1 cellular context compared by ENCODE assay signal in the genomic region with DNA sequence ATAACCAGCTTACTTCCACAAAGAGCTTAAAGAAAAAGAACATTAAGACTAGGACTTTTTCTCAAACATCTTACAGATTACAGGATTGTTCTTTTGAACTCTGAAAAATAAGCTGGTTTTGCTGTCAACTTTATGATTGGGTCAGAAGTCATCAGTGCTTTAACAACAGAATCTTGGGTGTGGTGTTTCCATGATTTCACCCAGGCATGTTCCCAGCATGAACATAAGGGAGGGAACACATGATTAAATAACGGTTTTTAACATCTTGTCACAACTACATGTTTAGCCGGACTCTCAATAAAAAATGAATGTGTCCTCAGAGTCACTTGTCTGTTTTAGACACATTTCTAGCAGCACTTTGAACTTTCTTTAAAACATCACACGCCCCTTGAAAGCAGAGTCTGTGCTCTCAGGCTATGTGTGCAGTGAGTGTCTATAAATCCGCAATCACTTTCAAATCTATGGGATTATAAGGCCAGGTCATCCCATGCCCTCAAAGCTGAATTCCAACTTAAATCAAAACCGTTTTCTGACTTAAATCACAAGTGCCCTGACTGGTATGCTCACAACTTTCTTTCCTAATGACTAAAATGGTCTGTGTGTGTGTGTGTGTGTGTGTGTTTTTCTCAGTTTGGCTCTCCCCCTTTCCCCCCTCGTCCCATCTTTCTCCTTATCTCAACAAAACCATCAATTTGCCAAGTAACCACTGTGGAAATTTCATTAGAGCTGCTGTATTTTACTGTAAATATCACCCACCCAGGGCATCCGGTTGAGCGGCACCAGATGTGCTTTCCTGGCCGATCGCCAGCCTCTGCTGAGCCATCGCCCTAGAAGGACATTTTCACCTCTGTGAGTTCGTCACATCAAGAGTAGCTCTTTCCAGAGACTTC.
TF ChIP-seq lines count a peak whose summit lies in the region.

No MANE protein-coding gene starts in this region.

TF ChIP-seq in K562, 482 proteins besides CTCF, POLR2A, EP300 and RAD21 (continued from another document and continues in another):
- TF ChIP-seq, protein P1, sequence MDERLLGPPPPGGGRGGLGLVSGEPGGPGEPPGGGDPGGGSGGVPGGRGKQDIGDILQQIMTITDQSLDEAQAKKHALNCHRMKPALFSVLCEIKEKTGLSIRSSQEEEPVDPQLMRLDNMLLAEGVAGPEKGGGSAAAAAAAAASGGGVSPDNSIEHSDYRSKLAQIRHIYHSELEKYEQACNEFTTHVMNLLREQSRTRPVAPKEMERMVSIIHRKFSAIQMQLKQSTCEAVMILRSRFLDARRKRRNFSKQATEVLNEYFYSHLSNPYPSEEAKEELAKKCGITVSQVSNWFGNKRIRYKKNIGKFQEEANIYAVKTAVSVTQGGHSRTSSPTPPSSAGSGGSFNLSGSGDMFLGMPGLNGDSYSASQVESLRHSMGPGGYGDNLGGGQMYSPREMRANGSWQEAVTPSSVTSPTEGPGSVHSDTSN (CRISPR knock-in tag; IDR thresholded peaks at IDR 0.05; ENCODE audit: low read depth), result no peak
- TF ChIP-seq, protein P1 (tag; conservative IDR thresholded peaks at IDR 0.05; ENCODE audit: low read depth), result peak; percentile 29; the same call in 1 of the 2 replicates
- TF ChIP-seq CBX8 (IDR thresholded peaks at IDR 0.05; ENCODE audit: borderline replicate concordance, extremely low read depth, low read depth, low read length, poor library complexity, severe bottlenecking), result no peak
- TF ChIP-seq YY1 (IDR thresholded peaks at IDR 0.05; ENCODE audit: borderline replicate concordance in 1 of 3, control insufficient read depth in 1 of 3, extremely low read depth in 1 of 3, insufficient read depth in 3 of 3, insufficient read length in 1 of 3, insufficient replicate concordance in 2 of 3, low read depth in 1 of 3, low read length in 2 of 3), result no peak
- no peak for TF ChIP-seq LEF1 (IDR thresholded peaks at IDR 0.05)
- no peak for TF ChIP-seq SETDB1 (IDR thresholded peaks at IDR 0.05; ENCODE audit: low read length)
- TF ChIP-seq ATF7 (IDR thresholded peaks at IDR 0.05), result no peak
- no peak for TF ChIP-seq HEY1 (CRISPR knock-in tag; IDR thresholded peaks at IDR 0.05; ENCODE audit: borderline replicate concordance)
- TF ChIP-seq, protein P2, sequence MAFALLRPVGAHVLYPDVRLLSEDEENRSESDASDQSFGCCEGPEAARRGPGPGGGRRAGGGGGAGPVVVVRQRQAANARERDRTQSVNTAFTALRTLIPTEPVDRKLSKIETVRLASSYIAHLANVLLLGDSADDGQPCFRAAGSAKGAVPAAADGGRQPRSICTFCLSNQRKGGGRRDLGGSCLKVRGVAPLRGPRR (CRISPR knock-in tag; IDR thresholded peaks at IDR 0.05), result no peak
- TF ChIP-seq MAZ (CRISPR knock-in tag; conservative IDR thresholded peaks at IDR 0.05 in 1 of 2, IDR thresholded peaks at IDR 0.05 in 1 of 2), result no peak; a peak in 1 of 4 replicates
- no peak for TF ChIP-seq NUFIP1 (IDR thresholded peaks at IDR 0.05; ENCODE audit: partially characterized antibody)
- TF ChIP-seq ESRRB (CRISPR knock-in tag; IDR thresholded peaks at IDR 0.05; ENCODE audit: borderline replicate concordance), result no peak
- TF ChIP-seq, protein P3, sequence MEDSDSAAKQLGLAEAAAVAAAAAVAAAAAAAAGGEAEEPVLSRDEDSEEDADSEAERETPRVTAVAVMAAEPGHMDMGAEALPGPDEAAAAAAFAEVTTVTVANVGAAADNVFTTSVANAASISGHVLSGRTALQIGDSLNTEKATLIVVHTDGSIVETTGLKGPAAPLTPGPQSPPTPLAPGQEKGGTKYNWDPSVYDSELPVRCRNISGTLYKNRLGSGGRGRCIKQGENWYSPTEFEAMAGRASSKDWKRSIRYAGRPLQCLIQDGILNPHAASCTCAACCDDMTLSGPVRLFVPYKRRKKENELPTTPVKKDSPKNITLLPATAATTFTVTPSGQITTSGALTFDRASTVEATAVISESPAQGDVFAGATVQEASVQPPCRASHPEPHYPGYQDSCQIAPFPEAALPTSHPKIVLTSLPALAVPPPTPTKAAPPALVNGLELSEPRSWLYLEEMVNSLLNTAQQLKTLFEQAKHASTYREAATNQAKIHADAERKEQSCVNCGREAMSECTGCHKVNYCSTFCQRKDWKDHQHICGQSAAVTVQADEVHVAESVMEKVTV (CRISPR knock-in tag; IDR thresholded peaks at IDR 0.05), result 0 out of 2 replicates have a peak, but pooled peaks have one; percentile 23
- no peak for TF ChIP-seq ZNF696 (CRISPR knock-in tag; conservative IDR thresholded peaks at IDR 0.05)
- no peak for TF ChIP-seq ZNF699 (CRISPR knock-in tag; IDR thresholded peaks at IDR 0.05; ENCODE audit: insufficient replicate concordance)
- no peak for TF ChIP-seq RBM17 (IDR thresholded peaks at IDR 0.05; ENCODE audit: borderline replicate concordance, low read depth, low read length)
- TF ChIP-seq, protein P4, sequence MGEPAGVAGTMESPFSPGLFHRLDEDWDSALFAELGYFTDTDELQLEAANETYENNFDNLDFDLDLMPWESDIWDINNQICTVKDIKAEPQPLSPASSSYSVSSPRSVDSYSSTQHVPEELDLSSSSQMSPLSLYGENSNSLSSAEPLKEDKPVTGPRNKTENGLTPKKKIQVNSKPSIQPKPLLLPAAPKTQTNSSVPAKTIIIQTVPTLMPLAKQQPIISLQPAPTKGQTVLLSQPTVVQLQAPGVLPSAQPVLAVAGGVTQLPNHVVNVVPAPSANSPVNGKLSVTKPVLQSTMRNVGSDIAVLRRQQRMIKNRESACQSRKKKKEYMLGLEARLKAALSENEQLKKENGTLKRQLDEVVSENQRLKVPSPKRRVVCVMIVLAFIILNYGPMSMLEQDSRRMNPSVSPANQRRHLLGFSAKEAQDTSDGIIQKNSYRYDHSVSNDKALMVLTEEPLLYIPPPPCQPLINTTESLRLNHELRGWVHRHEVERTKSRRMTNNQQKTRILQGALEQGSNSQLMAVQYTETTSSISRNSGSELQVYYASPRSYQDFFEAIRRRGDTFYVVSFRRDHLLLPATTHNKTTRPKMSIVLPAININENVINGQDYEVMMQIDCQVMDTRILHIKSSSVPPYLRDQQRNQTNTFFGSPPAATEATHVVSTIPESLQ (CRISPR knock-in tag; IDR thresholded peaks at IDR 0.05), result no peak
- TF ChIP-seq PCBP1 (IDR thresholded peaks at IDR 0.05; ENCODE audit: low read depth, low read length, poor library complexity, severe bottlenecking), result no peak
- TF ChIP-seq KLF10 (CRISPR knock-in tag; IDR thresholded peaks at IDR 0.05), result no peak
- TF ChIP-seq, protein P5, sequence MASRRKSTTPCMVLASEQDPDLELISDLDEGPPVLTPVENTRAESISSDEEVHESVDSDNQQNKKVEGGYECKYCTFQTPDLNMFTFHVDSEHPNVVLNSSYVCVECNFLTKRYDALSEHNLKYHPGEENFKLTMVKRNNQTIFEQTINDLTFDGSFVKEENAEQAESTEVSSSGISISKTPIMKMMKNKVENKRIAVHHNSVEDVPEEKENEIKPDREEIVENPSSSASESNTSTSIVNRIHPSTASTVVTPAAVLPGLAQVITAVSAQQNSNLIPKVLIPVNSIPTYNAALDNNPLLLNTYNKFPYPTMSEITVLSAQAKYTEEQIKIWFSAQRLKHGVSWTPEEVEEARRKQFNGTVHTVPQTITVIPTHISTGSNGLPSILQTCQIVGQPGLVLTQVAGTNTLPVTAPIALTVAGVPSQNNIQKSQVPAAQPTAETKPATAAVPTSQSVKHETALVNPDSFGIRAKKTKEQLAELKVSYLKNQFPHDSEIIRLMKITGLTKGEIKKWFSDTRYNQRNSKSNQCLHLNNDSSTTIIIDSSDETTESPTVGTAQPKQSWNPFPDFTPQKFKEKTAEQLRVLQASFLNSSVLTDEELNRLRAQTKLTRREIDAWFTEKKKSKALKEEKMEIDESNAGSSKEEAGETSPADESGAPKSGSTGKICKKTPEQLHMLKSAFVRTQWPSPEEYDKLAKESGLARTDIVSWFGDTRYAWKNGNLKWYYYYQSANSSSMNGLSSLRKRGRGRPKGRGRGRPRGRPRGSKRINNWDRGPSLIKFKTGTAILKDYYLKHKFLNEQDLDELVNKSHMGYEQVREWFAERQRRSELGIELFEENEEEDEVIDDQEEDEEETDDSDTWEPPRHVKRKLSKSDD (conservative IDR thresholded peaks at IDR 0.05; ENCODE audit: low read length), result no peak
- TF ChIP-seq CAMTA2 (CRISPR knock-in tag; conservative IDR thresholded peaks at IDR 0.05), result no peak
- TF ChIP-seq SAFB2 (IDR thresholded peaks at IDR 0.05; ENCODE audit: borderline replicate concordance, low read depth, low read length, severe bottlenecking), result no peak
- TF ChIP-seq SOX6 (IDR thresholded peaks at IDR 0.05), result 0 out of 2 replicates have a peak, but pooled peaks have one; percentile 23
- peak; percentile 59; the same call in 1 of the 2 replicates for TF ChIP-seq CTBP1 (IDR thresholded peaks at IDR 0.05; ENCODE audit: borderline replicate concordance)
- TF ChIP-seq FOSL1 (tag; conservative IDR thresholded peaks at IDR 0.05), result peak; percentile 47; the same call in 1 of the 2 replicates
- no peak for TF ChIP-seq FOS (IDR thresholded peaks at IDR 0.05; ENCODE audit: extremely low read depth, insufficient read length)
- TF ChIP-seq CEBPB (tag; IDR thresholded peaks at IDR 0.05), result no peak
- no peak for TF ChIP-seq CCNT2 (IDR thresholded peaks at IDR 0.05; ENCODE audit: borderline replicate concordance, extremely low read depth, insufficient read length, low read depth, low read length)
- TF ChIP-seq, protein P6, sequence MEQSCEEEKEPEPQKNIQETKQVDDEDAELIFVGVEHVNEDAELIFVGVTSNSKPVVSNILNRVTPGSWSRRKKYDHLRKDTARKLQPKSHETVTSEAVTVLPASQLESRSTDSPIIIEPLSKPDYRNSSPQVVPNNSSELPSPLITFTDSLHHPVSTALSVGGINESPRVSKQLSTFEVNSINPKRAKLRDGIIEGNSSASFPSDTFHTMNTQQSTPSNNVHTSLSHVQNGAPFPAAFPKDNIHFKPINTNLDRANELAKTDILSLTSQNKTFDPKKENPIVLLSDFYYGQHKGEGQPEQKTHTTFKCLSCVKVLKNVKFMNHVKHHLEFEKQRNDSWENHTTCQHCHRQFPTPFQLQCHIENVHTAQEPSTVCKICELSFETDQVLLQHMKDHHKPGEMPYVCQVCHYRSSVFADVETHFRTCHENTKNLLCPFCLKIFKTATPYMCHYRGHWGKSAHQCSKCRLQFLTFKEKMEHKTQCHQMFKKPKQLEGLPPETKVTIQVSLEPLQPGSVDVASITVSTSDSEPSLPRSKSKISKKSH (CRISPR knock-in tag; IDR thresholded peaks at IDR 0.05), result no peak
- no peak for TF ChIP-seq JUND (IDR thresholded peaks at IDR 0.05; ENCODE audit: borderline replicate concordance, low read depth, low read length)
- 0 out of 3 replicates have a peak, but pooled peaks have one; percentile 26 for TF ChIP-seq JUND (tag; IDR thresholded peaks at IDR 0.05; ENCODE audit: borderline replicate concordance, low read depth, low read length)
- no peak for TF ChIP-seq NFE2L1 (tag; IDR thresholded peaks at IDR 0.05; ENCODE audit: borderline replicate concordance, low read depth)
- TF ChIP-seq SP1 (CRISPR knock-in tag; IDR thresholded peaks at IDR 0.05), result no peak
- no peak for TF ChIP-seq ZNF143 (CRISPR knock-in tag; IDR thresholded peaks at IDR 0.05)
- TF ChIP-seq HMG20A (CRISPR knock-in tag; conservative IDR thresholded peaks at IDR 0.05), result no peak
- TF ChIP-seq RFX7 (CRISPR knock-in tag; IDR thresholded peaks at IDR 0.05), result no peak
- no peak for TF ChIP-seq HIVEP1 (CRISPR knock-in tag; IDR thresholded peaks at IDR 0.05)
- TF ChIP-seq, protein P7, sequence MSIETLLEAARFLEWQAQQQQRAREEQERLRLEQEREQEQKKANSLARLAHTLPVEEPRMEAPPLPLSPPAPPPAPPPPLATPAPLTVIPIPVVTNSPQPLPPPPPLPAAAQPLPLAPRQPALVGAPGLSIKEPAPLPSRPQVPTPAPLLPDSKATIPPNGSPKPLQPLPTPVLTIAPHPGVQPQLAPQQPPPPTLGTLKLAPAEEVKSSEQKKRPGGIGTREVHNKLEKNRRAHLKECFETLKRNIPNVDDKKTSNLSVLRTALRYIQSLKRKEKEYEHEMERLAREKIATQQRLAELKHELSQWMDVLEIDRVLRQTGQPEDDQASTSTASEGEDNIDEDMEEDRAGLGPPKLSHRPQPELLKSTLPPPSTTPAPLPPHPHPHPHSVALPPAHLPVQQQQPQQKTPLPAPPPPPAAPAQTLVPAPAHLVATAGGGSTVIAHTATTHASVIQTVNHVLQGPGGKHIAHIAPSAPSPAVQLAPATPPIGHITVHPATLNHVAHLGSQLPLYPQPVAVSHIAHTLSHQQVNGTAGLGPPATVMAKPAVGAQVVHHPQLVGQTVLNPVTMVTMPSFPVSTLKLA (conservative IDR thresholded peaks at IDR 0.05), result no peak
- TF ChIP-seq HNRNPL (IDR thresholded peaks at IDR 0.05; ENCODE audit: low read depth, low read length), result no peak
